In the genomic region with DNA sequence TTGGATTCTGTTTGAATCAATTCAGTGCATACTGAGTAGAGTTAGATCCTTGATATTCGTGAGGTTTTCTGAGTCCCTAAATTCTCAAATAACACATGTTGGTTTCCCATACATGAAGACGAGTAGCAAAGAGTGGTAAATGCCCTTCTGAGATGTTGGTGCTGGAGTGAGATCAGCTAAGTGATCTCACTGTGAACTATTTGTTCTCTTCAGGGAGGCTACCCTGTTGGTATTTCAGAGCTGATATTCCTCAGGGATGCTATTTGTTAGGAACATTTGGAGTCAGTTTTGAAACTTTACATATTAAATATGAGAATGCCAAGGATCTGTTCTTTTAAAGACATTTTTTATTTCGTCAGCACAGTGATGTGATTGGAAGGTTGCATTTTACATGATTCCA, we compare ENCODE assay signal across 13 cellular contexts. TPM values are rescaled to one million over a fixed set of nuclear protein-coding genes. Genes with fewer than 3 reads are reported as not detected.
A peak's percentile ranks its signal among the peaks of the same experiment; 100 is the strongest.
DNase-seq lines count a peak whose midpoint lies in the region; ATAC-seq and TF ChIP-seq lines count a peak whose summit lies in the region.
"Had no signal": no experiment of that assay in that cellular context is flagged by ENCODE, and none has a peak within 500 bp of the region (broad histone marks: within the 10 kb centered on the region; RNA-seq: fewer than 3 reads in every experiment).

No MANE protein-coding gene starts in this region.

- H3K36me3 ChIP-seq in mammary epithelial cell (ENCODE audit: insufficient read depth, low read length) (no peaks in the 10 kb centered on the region), esophagus muscularis mucosa (no peaks in the 10 kb centered on the region), upper lobe of right lung (no peaks in the 10 kb centered on the region), right lobe of liver (no peaks in the 10 kb centered on the region)

- H3K27ac Mint-ChIP-seq in MCF 10A (ENCODE audit: low read depth, unreplicated experiment) (peak overlapping the region; percentile 61), nephron progenitor cell (peak overlapping the region; percentile 1)

- intact Hi-C loops in MCF 10A (cut with micrococcal nuclease) (no loop called here), mammary epithelial cell (cut with micrococcal nuclease) (no loop called here), esophagus muscularis mucosa (cut with DNase I) (no loop called here), upper lobe of right lung (cut with DNase I) (no loop called here), right lobe of liver (cut with DNase I) (no loop called here)

- TF ChIP-seq CTCF in MCF 10A (IDR thresholded peaks at IDR 0.05; ENCODE audit: unreplicated experiment) (no peak), mammary epithelial cell (conservative IDR thresholded peaks at IDR 0.05 in 1 of 2, IDR thresholded peaks at IDR 0.05 in 1 of 2; ENCODE audit: extremely low read depth in 1 of 2, insufficient read depth in 1 of 2, low read depth in 1 of 2, low read length in 2 of 2) (no peak), esophagus muscularis mucosa (IDR thresholded peaks at IDR 0.05) (no peak), nephron progenitor cell (IDR thresholded peaks at IDR 0.05) (no peak), upper lobe of right lung (IDR thresholded peaks at IDR 0.05) (no peak), right lobe of liver (IDR thresholded peaks at IDR 0.05) (no peak)

- no peak overlapping the region for H3K4me3 Mint-ChIP-seq in MCF 10A (ENCODE audit: unreplicated experiment)
- H3K4me3 Mint-ChIP-seq in nephron progenitor cell, result no peak overlapping the region

- DNase-seq in MCF 10A (ENCODE audit: unreplicated experiment), result no peak
- DNase-seq in mammary epithelial cell, result no peak
- no peak for DNase-seq in esophagus muscularis mucosa (ENCODE audit: extremely low spot score)
- DNase-seq in nephron progenitor cell, result no peak
- no peak for DNase-seq in upper lobe of right lung
- DNase-seq in NCI-H526 (lab: John Stamatoyannopoulos, UW), result no peak
- no peak for DNase-seq in right lobe of liver
- DNase-seq: activated CD4-positive, alpha-beta T cell treated with anti-CD3 and anti-CD28 coated beads for 36 hours; activated naive CD4-positive, alpha-beta T cell treated with anti-CD3 and anti-CD28 coated beads, Interleukin-2, amount 50 U/mL, for 16 hours; MV-4-11; NCI-H446 treated with DMSO at 0.1 percent for 48 hours; stimulated activated CD4-positive, alpha-beta T cell treated with anti-CD3 and anti-CD28 coated beads, Interleukin-2, amount 100 ng/mL, for 24 hours had no signal

- TF ChIP-seq EP300 in esophagus muscularis mucosa (IDR thresholded peaks at IDR 0.05), result peak; percentile 64

- H3K9ac ChIP-seq in mammary epithelial cell (ENCODE audit: insufficient read depth, low read length), result no peak overlapping the region

- ATAC-seq in upper lobe of right lung, result no peak
- ATAC-seq in GM21619 (IDR thresholded peaks at IDR 0.05; ENCODE audit: unreplicated experiment), result no peak
- ATAC-seq in right lobe of liver, result no peak

- H3K9me3 Mint-ChIP-seq in MCF 10A (ENCODE audit: unreplicated experiment) (no peaks in the 10 kb centered on the region), nephron progenitor cell (no peaks in the 10 kb centered on the region)

- POLR2A ChIA-PET in MCF 10A (lab: Yijun Ruan, JAX), result interaction anchor here (0.6 to 6.2 kb wide), 2 partner anchors 19 to 52 kb away, joined by 4 to 42 read pairs; no protein-coding TSS in a partner anchor

- peaks cover 95% of the 10 kb centered on the region for H3K79me2 ChIP-seq in mammary epithelial cell (ENCODE audit: insufficient read depth, low read length)

- H3K36me3 Mint-ChIP-seq in MCF 10A (ENCODE audit: insufficient read depth, unreplicated experiment) (peaks cover 42% of the 10 kb centered on the region), nephron progenitor cell (ENCODE audit: low read depth) (peaks cover 7% of the 10 kb centered on the region)

- H2AFZ ChIP-seq in mammary epithelial cell (ENCODE audit: low read depth, low read length), result no peak overlapping the region

- H3K27me3 ChIP-seq in mammary epithelial cell (ENCODE audit: insufficient read depth, low read length), result no peaks in the 10 kb centered on the region
- H3K27me3 ChIP-seq in esophagus muscularis mucosa, result no peaks in the 10 kb centered on the region
- no peaks in the 10 kb centered on the region for H3K27me3 ChIP-seq in upper lobe of right lung
- H3K27me3 ChIP-seq in right lobe of liver, result no peaks in the 10 kb centered on the region

- WGBS in mammary epithelial cell (ENCODE audit: low coverage, missing lambda C conversion rate), result 38% methylated on average over 3 of the region's 3 CpGs
- 39% methylated on average over 3 of the region's 3 CpGs for WGBS in esophagus muscularis mucosa
- WGBS in right lobe of liver (ENCODE audit: insufficient coverage, low coverage, low lambda C conversion rate, missing lambda C conversion rate), result 71% methylated on average over 3 of the region's 3 CpGs

- no peak overlapping the region for H3K4me2 ChIP-seq in mammary epithelial cell (ENCODE audit: insufficient read depth, low read depth, low read length)

- TF ChIP-seq POLR2A in esophagus muscularis mucosa (IDR thresholded peaks at IDR 0.05; ENCODE audit: low read depth), result no peak
- TF ChIP-seq POLR2A in right lobe of liver (IDR thresholded peaks at IDR 0.05), result no peak

- H3K4me1 ChIP-seq in mammary epithelial cell (ENCODE audit: insufficient read depth, low read length) (peaks cover 20% of the 10 kb centered on the region), esophagus muscularis mucosa (peaks cover 93 to 99% (median 97%) of the 10 kb centered on the region in 4 donors), upper lobe of right lung (peaks cover 94% of the 10 kb centered on the region), right lobe of liver (peaks cover 0 to 36% (median 4%) of the 10 kb centered on the region in 4 donors)

- CTCF ChIA-PET in MCF 10A (lab: Yijun Ruan, JAX) (interaction anchor here (0.7 to 0.8 kb wide), 2 partner anchors 9 to 15 kb away, joined by 4 read pairs; no protein-coding TSS in a partner anchor), mammary epithelial cell (lab: Charles Lee; ENCODE audit: low non-redundant PET) (no interaction called here)

- no peak overlapping the region for H3K27ac ChIP-seq in mammary epithelial cell (ENCODE audit: insufficient read depth, low read depth, low read length)
- H3K27ac ChIP-seq in esophagus muscularis mucosa (replicated peaks in 1 of 4), result peak overlapping the region; percentile 73 to 83 (median 80)
- peak overlapping the region; percentile 20 for H3K27ac ChIP-seq in upper lobe of right lung
- peak overlapping the region in 1 of 3 donors; percentile 3 for H3K27ac ChIP-seq in right lobe of liver

- H4K20me1 ChIP-seq in mammary epithelial cell (ENCODE audit: insufficient read depth, low read length), result no peaks in the 10 kb centered on the region

- no peak overlapping the region for H3K4me3 ChIP-seq in mammary epithelial cell (replicated peaks in 1 of 3; ENCODE audit: insufficient read depth in 1 of 3, low read depth in 2 of 3, low read length in 3 of 3)
- H3K4me3 ChIP-seq in esophagus muscularis mucosa, result no peak overlapping the region
- H3K4me3 ChIP-seq in upper lobe of right lung, result no peak overlapping the region
- H3K4me3 ChIP-seq in right lobe of liver, result no peak overlapping the region

- in situ Hi-C loops in mammary epithelial cell (cut with MboI; ENCODE audit: low sequenced_read_pairs in 2 of 2), result no loop called here

- H3K9me3 ChIP-seq in mammary epithelial cell (replicated peaks; ENCODE audit: insufficient read depth, low read length) (no peaks in the 10 kb centered on the region), esophagus muscularis mucosa (no peaks in the 10 kb centered on the region), upper lobe of right lung (no peaks in the 10 kb centered on the region), right lobe of liver (no peaks in the 10 kb centered on the region)

- dilution Hi-C loops in mammary epithelial cell (cut with HindIII; ENCODE audit: low sequenced_read_pairs), result no loop called here

- BruUV-seq in MCF 10A (replicated peaks; lab: Mats Ljungman, UMichigan) (no TSS peak), mammary epithelial cell (replicated peaks; lab: Mats Ljungman, UMichigan) (no TSS peak)

- H3K4me1 Mint-ChIP-seq in MCF 10A (ENCODE audit: insufficient read depth, unreplicated experiment) (peaks cover 40% of the 10 kb centered on the region), nephron progenitor cell (peaks cover 62% of the 10 kb centered on the region)

- H3K27me3 Mint-ChIP-seq in MCF 10A (ENCODE audit: insufficient read depth, unreplicated experiment) (no peaks in the 10 kb centered on the region), nephron progenitor cell (ENCODE audit: low read depth, poor library complexity) (peaks cover 5% of the 10 kb centered on the region)
- H3K27me3 Mint-ChIP-seq: activated CD4-positive, alpha-beta T cell treated with anti-CD3 and anti-CD28 coated beads for 36 hours had no signal

RNA-seq across cellular contexts. Expression of gene SUSD6, which starts 54.7 kb away (rescaled TPM):
- total RNA-seq in MCF 10A (2022), result 27.7 and 32.1 TPM in 2 replicates
- total RNA-seq in mammary epithelial cell, result 10 to 100 TPM; 34.8 to 45.6 TPM
- 17.1 TPM for polyA plus RNA-seq in mammary epithelial cell
- polyA minus RNA-seq in mammary epithelial cell, result 41.4 TPM
- 10 to 100 TPM; 21.2 to 89.5 (median 43.5) TPM for total RNA-seq in esophagus muscularis mucosa
- total RNA-seq in upper lobe of right lung, result 87.5 TPM
- 10 to 100 TPM in 5 of 6 experiments, 1 to 10 TPM in 1; 9.6 to 17.4 (median 12.5) TPM for total RNA-seq in right lobe of liver
